Comparison of ENCODE assay signal across 18 cellular contexts in the genomic region with DNA sequence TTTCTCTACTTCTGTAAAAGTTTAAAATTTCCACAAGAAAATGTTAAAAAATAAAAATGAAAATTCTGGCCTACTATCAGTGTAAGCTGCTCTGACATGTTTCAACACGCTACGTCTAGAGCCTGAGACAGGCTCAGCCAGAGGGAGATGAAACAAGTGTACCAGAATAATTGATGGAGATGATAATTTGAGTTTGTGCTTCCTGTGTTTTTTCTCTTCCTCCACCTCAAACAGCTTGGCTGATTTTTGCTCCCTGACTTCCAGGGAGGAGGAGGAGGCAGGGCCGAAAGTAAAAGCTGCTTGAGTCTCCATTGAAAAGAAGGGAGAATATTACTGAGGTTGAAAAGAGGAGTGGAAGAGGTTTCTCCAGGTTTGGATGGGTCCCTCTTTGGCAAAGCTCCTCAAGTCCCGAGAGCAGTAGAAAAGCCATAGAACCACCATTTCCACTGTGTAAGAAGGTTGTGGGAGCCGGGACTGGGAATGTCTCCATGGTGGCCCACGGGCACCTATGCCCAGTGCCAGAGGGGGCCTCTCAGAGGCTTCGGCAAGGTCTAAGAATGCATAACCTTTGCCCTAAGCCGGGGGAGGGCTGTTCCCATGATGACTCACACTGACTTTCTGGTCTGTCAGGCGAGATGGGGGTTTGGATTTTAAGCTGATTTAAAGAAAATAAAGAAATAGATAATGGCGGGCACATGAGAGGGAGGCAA.
DNase-seq lines count a peak whose midpoint lies in the region; FAIRE-seq and TF ChIP-seq lines count a peak whose summit lies in the region.
"Had no signal": no experiment of that assay in that cellular context is flagged by ENCODE, and none has a peak within 500 bp of the region (broad histone marks: within the 10 kb centered on the region; RNA-seq: fewer than 3 reads in every experiment).

No MANE protein-coding gene starts in this region.

- intact Hi-C loops in tibial artery (cut with DNase I; ENCODE audit: low total_unique reads), result no loop called here

- H3K9me3 ChIP-seq in tibial artery, result no peaks in the 10 kb centered on the region
- H3K9me3 ChIP-seq: heart right ventricle, left lung had no signal

- no peak overlapping the region for H3K27ac ChIP-seq in tibial artery
- H3K27ac ChIP-seq: heart right ventricle, left lung, skin epidermis, WERI-Rb-1 had no signal

- no peak for TF ChIP-seq CTCF in tibial artery (IDR thresholded peaks at IDR 0.05)

- H3K27me3 ChIP-seq in tibial artery, result peaks cover 0 to 47% of the 10 kb centered on the region in 2 donors

- H3K4me3 ChIP-seq in tibial artery, result no peak overlapping the region
- H3K4me3 ChIP-seq: heart right ventricle, left lung, skin epidermis had no signal

- H3K4me1 ChIP-seq in tibial artery, result no peaks in the 10 kb centered on the region
- H3K4me1 ChIP-seq: heart right ventricle, left lung had no signal

- FAIRE-seq in islet of Langerhans (lab: Jason Lieb, UNC), result peak; percentile 17
- FAIRE-seq: D721Med had no signal

- DNase-seq in A172 (ENCODE audit: low spot score), result peak; percentile 18
- DNase-seq in Daoy (ENCODE audit: low read depth), result peak; percentile 53
- peak; percentile 75 for DNase-seq in NCI-H69 (lab: John Stamatoyannopoulos, UW)
- no peak for DNase-seq in NAMALWA (ENCODE audit: low spot score)
- no peak for DNase-seq in H4 (ENCODE audit: low spot score)
- DNase-seq in tibial artery, result no peak
- DNase-seq: activated effector memory CD4-positive, alpha-beta T cell treated with Interleukin-2 at 50 U/mL for 16 hours; effector CD8-positive, alpha-beta T cell; heart right ventricle; left lung; naive thymus-derived CD4-positive, alpha-beta T cell; NCI-H2227 treated with DMSO at 0.1 percent for 48 hours; NCI-H774; occipital lobe; WERI-Rb-1 had no signal

- H3K36me3 ChIP-seq in tibial artery, result no peaks in the 10 kb centered on the region
- H3K36me3 ChIP-seq: heart right ventricle, left lung, WERI-Rb-1 had no signal

Comparison
In these comparisons a context has a peak if more than half of its experiments do, and no peak if none do; other contexts are left out.
1. DNase-seq: peak in A172 (single experiment), Daoy (single experiment) and NCI-H69 (single experiment); none in NAMALWA (single experiment), H4 (single experiment) and tibial artery (0 of 2).